In genomic region chr3:123155471-123156011, GRCh38 we compare ENCODE assay signal across 23 cellular contexts. TPM values are rescaled to one million over a fixed set of nuclear protein-coding genes. Genes with fewer than 3 reads are reported as not detected.
DNase-seq lines count a peak whose midpoint lies in the region; ATAC-seq, FAIRE-seq and TF ChIP-seq lines count a peak whose summit lies in the region.
"Had no signal": no experiment of that assay in that cellular context is flagged by ENCODE, and none has a peak within 500 bp of the region (broad histone marks: within the 10 kb centered on the region; RNA-seq: fewer than 3 reads in every experiment).

No MANE protein-coding gene starts in this region.

- peak overlapping the region; percentile 59 for H3K27ac Mint-ChIP-seq in dendritic cell treated with granulocyte-macrophage colony-stimulating factor and Interleukin-4, amounts not matched to agents 40 ng/mL and 50 ng/mL, for 4 days
- H3K27ac Mint-ChIP-seq in stimulated activated memory B cell treated with anti-CD40 and anti-IgM and Interleukin-4, amounts not matched to agents 10 μg/mL and 1 μg/mL and 100 μg/mL, for 72 hours, result no peak overlapping the region
- H3K27ac Mint-ChIP-seq: CD4-positive, alpha-beta T cell; T-cell had no signal

- H3K4me1 Mint-ChIP-seq in dendritic cell treated with granulocyte-macrophage colony-stimulating factor and Interleukin-4, amounts not matched to agents 40 ng/mL and 50 ng/mL, for 4 days (ENCODE audit: low read depth), result peaks cover 55% of the 10 kb centered on the region
- peaks cover 10% of the 10 kb centered on the region for H3K4me1 Mint-ChIP-seq in stimulated activated memory B cell treated with anti-CD40 and anti-IgM and Interleukin-4, amounts not matched to agents 10 μg/mL and 1 μg/mL and 100 μg/mL, for 72 hours
- H3K4me1 Mint-ChIP-seq: T-cell had no signal

- POLR2A ChIA-PET in HepG2 (lab: Yijun Ruan, JAX), result no interaction called here

- H3K36me3 Mint-ChIP-seq in dendritic cell treated with granulocyte-macrophage colony-stimulating factor and Interleukin-4, amounts not matched to agents 40 ng/mL and 50 ng/mL, for 4 days (ENCODE audit: low read depth), result peaks cover 40% of the 10 kb centered on the region
- H3K36me3 Mint-ChIP-seq in stimulated activated memory B cell treated with anti-CD40 and anti-IgM and Interleukin-4, amounts not matched to agents 10 μg/mL and 1 μg/mL and 100 μg/mL, for 72 hours, result peaks cover 67% of the 10 kb centered on the region

- in situ Hi-C loops in HepG2 (cut with HindIII; ENCODE audit: extremely low pct_ligation_motif_present, low pct_unique_long_range_greater_than_20kb), result no loop called here

- no peak for FAIRE-seq in HepG2 (lab: Jason Lieb, UNC)
- FAIRE-seq: GM18507, keratinocyte had no signal

- WGBS in liver, result 70% methylated on average over 9 of the region's 9 CpGs
- WGBS in HepG2 (ENCODE audit: low lambda C conversion rate), result 93% methylated on average over 8 of the region's 9 CpGs

- DNase-seq in HepG2 (ENCODE audit: low spot score) (no peak), mucosa of gallbladder (ENCODE audit: low spot score) (peak; percentile 93), upper lobe of right lung (peak; percentile 66), NCI-H1930 (lab: John Stamatoyannopoulos, UW) (no peak)
- DNase-seq: activated naive CD4-positive, alpha-beta T cell; activated T-cell treated with anti-CD3 and anti-CD28 coated beads for 4 hours; CD4-positive, alpha-beta T cell; central memory CD4-positive, alpha-beta T cell; DMS 273 treated with DMSO at 0.1 percent for 48 hours; effector CD8-positive, alpha-beta T cell; esophagus squamous epithelium; mucosa of descending colon; NCI-H1417; NCI-H69; right cardiac atrium; T-cell had no signal

- no peaks in the 10 kb centered on the region for H3K9me3 Mint-ChIP-seq in dendritic cell treated with granulocyte-macrophage colony-stimulating factor and Interleukin-4, amounts not matched to agents 40 ng/mL and 50 ng/mL, for 4 days
- H3K9me3 Mint-ChIP-seq in stimulated activated memory B cell treated with anti-CD40 and anti-IgM and Interleukin-4, amounts not matched to agents 10 μg/mL and 1 μg/mL and 100 μg/mL, for 72 hours, result peaks cover 12% of the 10 kb centered on the region
- H3K9me3 Mint-ChIP-seq: CD4-positive, alpha-beta T cell had no signal

- H4K20me1 ChIP-seq in HepG2 (ENCODE audit: insufficient read depth, low read length), result peaks cover 7% of the 10 kb centered on the region; the same call in 1 of the 2 replicates

- TF ChIP-seq RAD21 in liver (IDR thresholded peaks at IDR 0.05) (peak in 1 of 2 donors; percentile 9), HepG2 (CRISPR knock-in tag; IDR thresholded peaks at IDR 0.05) (no peak)

- TF ChIP-seq POLR2A in HepG2 (IDR thresholded peaks at IDR 0.05; ENCODE audit: insufficient read depth in 1 of 2, low read depth in 2 of 2, low read length in 2 of 2), result no peak

- no peak overlapping the region for H3K4me2 ChIP-seq in HepG2 (ENCODE audit: low read depth, low read length)

- TF ChIP-seq CTCF in liver (IDR thresholded peaks at IDR 0.05; ENCODE audit: low read depth, low read length, missing input control) (no peak), HepG2 (CRISPR knock-in tag; IDR thresholded peaks at IDR 0.05) (no peak), upper lobe of right lung (IDR thresholded peaks at IDR 0.05) (no peak)

- intact Hi-C loops in HepG2 (cut with micrococcal nuclease; ENCODE audit: unreplicated experiment) (no loop called here), upper lobe of right lung (cut with DNase I) (no loop called here)
- intact Hi-C loops in dendritic cell treated with granulocyte-macrophage colony-stimulating factor and Interleukin-4, amounts not matched to agents 40 ng/mL and 50 ng/mL, for 4 days (cut with micrococcal nuclease), result no loop called here

- H3K36me3 ChIP-seq in liver (ENCODE audit: control insufficient read depth in 4 of 4, insufficient read depth in 3 of 4, low read depth in 1 of 4, low read length in 3 of 4), result peaks cover 15 to 50% (median 28%) of the 10 kb centered on the region in 4 donors
- H3K36me3 ChIP-seq in HepG2 (replicated peaks in 1 of 2; ENCODE audit: control insufficient read depth in 1 of 2, insufficient read depth in 2 of 2, low read length in 2 of 2), result peaks cover 23 to 68% of the 10 kb centered on the region in 2 experiments
- H3K36me3 ChIP-seq in upper lobe of right lung, result peaks cover 7% of the 10 kb centered on the region

- no peaks in the 10 kb centered on the region for H3K27me3 ChIP-seq in liver (ENCODE audit: control insufficient read depth in 4 of 4, insufficient read depth in 4 of 4, low read length in 3 of 4)
- no peaks in the 10 kb centered on the region for H3K27me3 ChIP-seq in HepG2 (ENCODE audit: control insufficient read depth in 1 of 2, insufficient read depth in 2 of 2, low read length in 2 of 2)
- H3K27me3 ChIP-seq in upper lobe of right lung, result no peaks in the 10 kb centered on the region
- H3K27me3 ChIP-seq: esophagus squamous epithelium, gastroesophageal sphincter had no signal

- H3K9me3 ChIP-seq in liver (ENCODE audit: control insufficient read depth in 4 of 4, low read length in 3 of 4) (no peaks in the 10 kb centered on the region), HepG2 (ENCODE audit: low read length) (no peaks in the 10 kb centered on the region), upper lobe of right lung (no peaks in the 10 kb centered on the region)
- H3K9me3 ChIP-seq: esophagus squamous epithelium, gastroesophageal sphincter, mucosa of descending colon had no signal

- H3K4me3 Mint-ChIP-seq in dendritic cell treated with granulocyte-macrophage colony-stimulating factor and Interleukin-4, amounts not matched to agents 40 ng/mL and 50 ng/mL, for 4 days, result no peak overlapping the region
- H3K4me3 Mint-ChIP-seq in stimulated activated memory B cell treated with anti-CD40 and anti-IgM and Interleukin-4, amounts not matched to agents 10 μg/mL and 1 μg/mL and 100 μg/mL, for 72 hours, result no peak overlapping the region
- H3K4me3 Mint-ChIP-seq: CD4-positive, alpha-beta T cell; T-cell had no signal

- TF ChIP-seq EP300 in HepG2 (IDR thresholded peaks at IDR 0.05; ENCODE audit: low read depth in 2 of 2, low read length in 2 of 2), result no peak
- no peak for TF ChIP-seq EP300 in HepG2 (CRISPR knock-in tag; IDR thresholded peaks at IDR 0.05; ENCODE audit: borderline replicate concordance)

- H2AFZ ChIP-seq in HepG2 (ENCODE audit: low read length), result no peak overlapping the region

- no TSS peak for BruUV-seq in HepG2 (replicated peaks; lab: Mats Ljungman, UMichigan)

- no peak for ATAC-seq in HepG2
- ATAC-seq in upper lobe of right lung, result peak; percentile 59
- no peak for ATAC-seq in stimulated activated memory B cell treated with anti-CD40 and anti-IgM and Interleukin-4, amounts not matched to agents 10 μg/mL and 1 μg/mL and 100 μg/mL, for 72 hours
- ATAC-seq in HG02884 (IDR thresholded peaks at IDR 0.05; ENCODE audit: unreplicated experiment), result no peak
- ATAC-seq: gastroesophageal sphincter, mucosa of descending colon, T-cell had no signal

- H3K9ac ChIP-seq in liver (ENCODE audit: low read depth in 1 of 2, low read length in 2 of 2) (no peak overlapping the region), HepG2 (ENCODE audit: insufficient read depth, low read depth, low read length) (no peak overlapping the region)

- no peaks in the 10 kb centered on the region for H3K79me2 ChIP-seq in HepG2 (ENCODE audit: insufficient read depth, low read length)

- peak overlapping the region in 1 of 2 donors; percentile 8 for H3K27ac ChIP-seq in liver (ENCODE audit: low read depth in 1 of 2, low read length in 2 of 2)
- H3K27ac ChIP-seq in HepG2 (ENCODE audit: extremely low read length, insufficient read depth, low read length), result no peak overlapping the region
- H3K27ac ChIP-seq in upper lobe of right lung, result no peak overlapping the region
- H3K27ac ChIP-seq: esophagus squamous epithelium, gastroesophageal sphincter had no signal

- no peaks in the 10 kb centered on the region for H3K27me3 Mint-ChIP-seq in dendritic cell treated with granulocyte-macrophage colony-stimulating factor and Interleukin-4, amounts not matched to agents 40 ng/mL and 50 ng/mL, for 4 days
- H3K27me3 Mint-ChIP-seq in stimulated activated memory B cell treated with anti-CD40 and anti-IgM and Interleukin-4, amounts not matched to agents 10 μg/mL and 1 μg/mL and 100 μg/mL, for 72 hours, result no peaks in the 10 kb centered on the region
- H3K27me3 Mint-ChIP-seq: CD4-positive, alpha-beta T cell; T-cell had no signal

- H3K4me3 ChIP-seq in liver (ENCODE audit: low read depth in 1 of 3, low read length in 3 of 3) (no peak overlapping the region), HepG2 (replicated peaks in 1 of 3; ENCODE audit: insufficient read depth in 1 of 3, low read depth in 2 of 3, low read length in 3 of 3) (no peak overlapping the region), upper lobe of right lung (no peak overlapping the region)
- H3K4me3 ChIP-seq: esophagus squamous epithelium, gastroesophageal sphincter, mucosa of descending colon had no signal

- H3K4me1 ChIP-seq in liver (ENCODE audit: control insufficient read depth in 4 of 4, insufficient read depth in 4 of 4, low read length in 3 of 4), result peaks cover 21 to 60% (median 50%) of the 10 kb centered on the region in 4 donors
- H3K4me1 ChIP-seq in HepG2 (ENCODE audit: insufficient read depth, low read length), result peaks cover 26% of the 10 kb centered on the region
- H3K4me1 ChIP-seq in upper lobe of right lung, result peaks cover 6% of the 10 kb centered on the region
- H3K4me1 ChIP-seq: esophagus squamous epithelium, gastroesophageal sphincter had no signal

- CTCF ChIA-PET in HepG2 (lab: Yijun Ruan, JAX; ENCODE audit: low intra/inter-chr PET ratio, low total read pairs), result no interaction called here

RNA-seq across cellular contexts. Expression of gene SEC22A, which starts 46.2 kb away (rescaled TPM):
- total RNA-seq in liver (10 to 100 TPM; 20.3 to 21.7 TPM), HepG2 (2016; rRNA removed; fragmentation: Illumina TruSeq; extraction: Trizol) (17.3 and 20.2 TPM in 2 replicates), mucosa of gallbladder (16.8 TPM), upper lobe of right lung (14.4 TPM)
- polyA plus RNA-seq in liver (10 to 100 TPM in 1 of 2 donors, 1 to 10 TPM in 1; 9.7 to 11.9 TPM), HepG2 (2011; rRNA removed) (12.0 and 14.1 TPM in 2 replicates)
- 10.1 and 11.0 TPM in 2 replicates for total RNA-seq in HepG2 (2016; cell fraction: cytosol; rRNA removed; fragmentation: Illumina TruSeq; extraction: Trizol; ENCODE audit: low read depth)
- total RNA-seq in HepG2 (2016; cell fraction: insoluble cytoplasmic fraction; rRNA removed; fragmentation: Illumina TruSeq; extraction: Trizol), result 16.4 and 18.4 TPM in 2 replicates
- 10.4 and 13.0 TPM in 2 replicates for total RNA-seq in HepG2 (2016; cell fraction: membrane; rRNA removed; fragmentation: Illumina TruSeq; extraction: Trizol)
- total RNA-seq in HepG2 (2016; cell fraction: nucleus; rRNA removed; fragmentation: Illumina TruSeq; extraction: Trizol), result 16.5 and 18.0 TPM in 2 replicates
- polyA plus RNA-seq in HepG2 (2011; cell fraction: cytosol; rRNA removed), result 9.2 and 14.0 TPM in 2 replicates
- 5.3 and 6.1 TPM in 2 replicates for polyA plus RNA-seq in HepG2 (2011; cell fraction: nucleus; rRNA removed)
- 7.1 and 10.9 TPM in 2 replicates for polyA plus RNA-seq in HepG2 (2012)
- polyA plus RNA-seq in HepG2 (2016; cell fraction: cytosol; fragmentation: Illumina TruSeq; extraction: Trizol; ENCODE audit: low read depth), result 3.1 and 3.3 TPM in 2 replicates
- polyA plus RNA-seq in HepG2 (2016; cell fraction: insoluble cytoplasmic fraction; fragmentation: Illumina TruSeq; extraction: Trizol; ENCODE audit: low read depth), result 13.6 and 16.4 TPM in 2 replicates
- 4.6 and 4.7 TPM in 2 replicates for polyA plus RNA-seq in HepG2 (2016; cell fraction: membrane; fragmentation: Illumina TruSeq; extraction: Trizol; ENCODE audit: low read depth)
- polyA plus RNA-seq in HepG2 (2016; cell fraction: nucleus; fragmentation: Illumina TruSeq; extraction: Trizol; ENCODE audit: insufficient read depth, low read depth), result 13.1 and 19.4 TPM in 2 replicates
- polyA minus RNA-seq in HepG2 (2011; rRNA and poly(A)+ RNA removed; ENCODE audit: low replicate concordance), result 13.8 and 17.5 TPM in 2 replicates
- polyA minus RNA-seq in HepG2 (2011; cell fraction: cytosol; rRNA and poly(A)+ RNA removed), result 7.5 and 11.2 TPM in 2 replicates
- polyA minus RNA-seq in HepG2 (2011; cell fraction: nucleus; rRNA and poly(A)+ RNA removed), result 21.6 and 22.4 TPM in 2 replicates

Comparison
In these comparisons a context has a peak if more than half of its experiments do, and no peak if none do; other contexts are left out.
1. DNase-seq: peak in mucosa of gallbladder (single experiment) and upper lobe of right lung (single experiment); none in HepG2 (single experiment) and NCI-H1930 (0 of 2).